In genomic region chr13:68440874-68441273, GRCh38 we compare ENCODE assay signal across 24 cellular contexts.
"Had no signal": no experiment of that assay in that cellular context is flagged by ENCODE, and none has a peak within 500 bp of the region (broad histone marks: within the 10 kb centered on the region; RNA-seq: fewer than 3 reads in every experiment).

No MANE protein-coding gene starts in this region.

- H3K9me3 Mint-ChIP-seq: natural killer cell treated with Interleukin-12 subunit alpha and Interleukin-12 subunit beta and Interleukin-15 and Interleukin-18, amount 100 ng/mL, for 72 hours; neural progenitor cell had no signal

- H3K27me3 Mint-ChIP-seq: natural killer cell treated with Interleukin-12 subunit alpha and Interleukin-12 subunit beta and Interleukin-15 and Interleukin-18, amount 100 ng/mL, for 72 hours; progenitor cell of endocrine pancreas; stimulated activated memory B cell treated with anti-CD40 and anti-IgM and Interleukin-4, amounts not matched to agents 10 μg/mL and 1 μg/mL and 100 μg/mL, for 72 hours; stimulated activated naive CD8-positive, alpha-beta T cell treated with anti-CD3 and anti-CD28 coated beads, Interleukin-15, Interleukin-2, amounts not matched to agents 100 ng/mL and 50 ng/mL, for 24 hours had no signal

- H3K4me1 Mint-ChIP-seq: neural progenitor cell; stimulated activated memory B cell treated with anti-CD40 and anti-IgM and Interleukin-4, amounts not matched to agents 10 μg/mL and 1 μg/mL and 100 μg/mL, for 72 hours had no signal

- DNase-seq: dorsolateral prefrontal cortex; effector CD8-positive, alpha-beta T cell; foreskin melanocyte; heart left ventricle; hippocampal formation; left colon; left ventricle myocardium superior; mesenchymal stem cell; midbrain; nucleus accumbens; pancreas; spleen; stimulated activated CD4-positive, alpha-beta T cell treated with anti-CD3 and anti-CD28 coated beads, Interleukin-15, amount 100 ng/mL, for 24 hours; stimulated activated CD4-positive, alpha-beta T cell treated with anti-CD3 and anti-CD28 coated beads, Interleukin-1b, Interleukin-23, amount 100 ng/mL, for 48 hours; stimulated activated CD4-positive, alpha-beta T cell treated with anti-CD3 and anti-CD28 coated beads, Interleukin-4, amount 100 ng/mL, for 24 hours; tibial artery; upper lobe of left lung; uterus had no signal

- H3K4me3 Mint-ChIP-seq: natural killer cell treated with Interleukin-12 subunit alpha and Interleukin-12 subunit beta and Interleukin-15 and Interleukin-18, amount 100 ng/mL, for 72 hours; neural progenitor cell; stimulated activated memory B cell treated with anti-CD40 and anti-IgM and Interleukin-4, amounts not matched to agents 10 μg/mL and 1 μg/mL and 100 μg/mL, for 72 hours; stimulated activated naive CD8-positive, alpha-beta T cell treated with anti-CD3 and anti-CD28 coated beads, Interleukin-15, Interleukin-2, amounts not matched to agents 100 ng/mL and 50 ng/mL, for 24 hours had no signal

- H3K27ac Mint-ChIP-seq: natural killer cell treated with Interleukin-12 subunit alpha and Interleukin-12 subunit beta and Interleukin-15 and Interleukin-18, amount 100 ng/mL, for 72 hours; neural progenitor cell; progenitor cell of endocrine pancreas; stimulated activated memory B cell treated with anti-CD40 and anti-IgM and Interleukin-4, amounts not matched to agents 10 μg/mL and 1 μg/mL and 100 μg/mL, for 72 hours; stimulated activated naive CD8-positive, alpha-beta T cell treated with anti-CD3 and anti-CD28 coated beads, Interleukin-15, Interleukin-2, amounts not matched to agents 100 ng/mL and 50 ng/mL, for 24 hours had no signal

- ATAC-seq: heart left ventricle; left colon; left ventricle myocardium superior; natural killer cell treated with Interleukin-12 subunit alpha and Interleukin-12 subunit beta and Interleukin-15 and Interleukin-18, amount 100 ng/mL, for 72 hours; pancreas; sciatic nerve; stimulated activated memory B cell treated with anti-CD40 and anti-IgM and Interleukin-4, amounts not matched to agents 10 μg/mL and 1 μg/mL and 100 μg/mL, for 72 hours had no signal

- H3K36me3 Mint-ChIP-seq: natural killer cell treated with Interleukin-12 subunit alpha and Interleukin-12 subunit beta and Interleukin-15 and Interleukin-18, amount 100 ng/mL, for 72 hours; neural progenitor cell; stimulated activated memory B cell treated with anti-CD40 and anti-IgM and Interleukin-4, amounts not matched to agents 10 μg/mL and 1 μg/mL and 100 μg/mL, for 72 hours had no signal
